Comparison of ENCODE assay signal across 11 cellular contexts in genomic region chr7:149599636-149600206, GRCh38.
DNase-seq lines count a peak whose midpoint lies in the region; ATAC-seq and TF ChIP-seq lines count a peak whose summit lies in the region.
"Had no signal": no experiment of that assay in that cellular context is flagged by ENCODE, and none has a peak within 500 bp of the region (broad histone marks: within the 10 kb centered on the region; RNA-seq: fewer than 3 reads in every experiment).

No MANE protein-coding gene starts in this region.

- H3K27me3 Mint-ChIP-seq in MCF 10A (ENCODE audit: insufficient read depth, unreplicated experiment) = no peaks in the 10 kb centered on the region
- H3K27me3 Mint-ChIP-seq in T-helper 1 cell treated with Interleukin-12 subunit alpha and Interleukin-12 subunit beta and Interleukin-4 antibody, amounts not matched to agents 30 μg/mL and 1 μg/mL, for 36 hours (ENCODE audit: low read depth) = peaks cover 11% of the 10 kb centered on the region

- H3K36me3 ChIP-seq in breast epithelium (no peaks in the 10 kb centered on the region), thymus (ENCODE audit: control insufficient read depth, insufficient read depth) (peaks cover 40% of the 10 kb centered on the region), SJCRH30 (peaks cover 58% of the 10 kb centered on the region), suprapubic skin (peaks cover 48% of the 10 kb centered on the region)

- no peak overlapping the region for H3K4me3 Mint-ChIP-seq in MCF 10A (ENCODE audit: unreplicated experiment)
- peak overlapping the region; percentile 60 for H3K4me3 Mint-ChIP-seq in T-helper 1 cell treated with Interleukin-12 subunit alpha and Interleukin-12 subunit beta and Interleukin-4 antibody, amounts not matched to agents 30 μg/mL and 1 μg/mL, for 36 hours

- BruUV-seq in MCF 10A (replicated peaks; lab: Mats Ljungman, UMichigan) = no TSS peak

- no peaks in the 10 kb centered on the region for H3K9me3 Mint-ChIP-seq in MCF 10A (ENCODE audit: unreplicated experiment)
- H3K9me3 Mint-ChIP-seq in T-helper 1 cell treated with Interleukin-12 subunit alpha and Interleukin-12 subunit beta and Interleukin-4 antibody, amounts not matched to agents 30 μg/mL and 1 μg/mL, for 36 hours = no peaks in the 10 kb centered on the region

- 31% methylated on average over 7 of the region's 7 CpGs for WGBS in thymus
- WGBS in suprapubic skin = 84% methylated on average over 7 of the region's 7 CpGs

- intact Hi-C loops in MCF 10A (cut with micrococcal nuclease) = loop anchor here (5.0 kb wide), 2 partner anchors 102 to 287 kb away; partner anchors contain the start of gene ZNF746
- intact Hi-C loops in breast epithelium (cut with DNase I; ENCODE audit: low total_unique reads) = no loop called here

- TF ChIP-seq CTCF in MCF 10A (IDR thresholded peaks at IDR 0.05; ENCODE audit: unreplicated experiment) = no peak
- no peak for TF ChIP-seq CTCF in breast epithelium (IDR thresholded peaks at IDR 0.05)
- no peak for TF ChIP-seq CTCF in suprapubic skin (IDR thresholded peaks at IDR 0.05)

- H3K27ac ChIP-seq in breast epithelium (no peak overlapping the region), thymus (ENCODE audit: low read depth) (peak overlapping the region; percentile 37), SJCRH30 (no peak overlapping the region), suprapubic skin (no peak overlapping the region)
- H3K27ac ChIP-seq: esophagus squamous epithelium had no signal

- peak; percentile 28 for ATAC-seq in HG02870 (IDR thresholded peaks at IDR 0.05; ENCODE audit: unreplicated experiment)

- H3K4me1 ChIP-seq in breast epithelium (no peaks in the 10 kb centered on the region), thymus (ENCODE audit: control insufficient read depth, insufficient read depth, low read length) (peaks cover 11% of the 10 kb centered on the region), SJCRH30 (no peaks in the 10 kb centered on the region), suprapubic skin (peaks cover 5% of the 10 kb centered on the region)

- TF ChIP-seq POLR2A in breast epithelium (IDR thresholded peaks at IDR 0.05) = no peak
- no peak for TF ChIP-seq POLR2A in suprapubic skin (IDR thresholded peaks at IDR 0.05)

- H3K9me3 ChIP-seq in breast epithelium (no peaks in the 10 kb centered on the region), thymus (ENCODE audit: control insufficient read depth) (no peaks in the 10 kb centered on the region), SJCRH30 (replicated peaks) (no peaks in the 10 kb centered on the region), suprapubic skin (no peaks in the 10 kb centered on the region)
- H3K9me3 ChIP-seq: esophagus squamous epithelium, mucosa of descending colon had no signal

- CTCF ChIA-PET in MCF 10A (lab: Yijun Ruan, JAX) = interaction anchor here (0.7 to 1.4 kb wide), 4 partner anchors 8 to 404 kb away, joined by 3 read pairs; partner anchors contain the start of gene ZNF282

- TF ChIP-seq EP300 in suprapubic skin (IDR thresholded peaks at IDR 0.05) = no peak

- peak overlapping the region; percentile 73 for H3K27ac Mint-ChIP-seq in MCF 10A (ENCODE audit: low read depth, unreplicated experiment)
- peak overlapping the region; percentile 79 for H3K27ac Mint-ChIP-seq in T-helper 1 cell treated with Interleukin-12 subunit alpha and Interleukin-12 subunit beta and Interleukin-4 antibody, amounts not matched to agents 30 μg/mL and 1 μg/mL, for 36 hours

- POLR2A ChIA-PET in MCF 10A (lab: Yijun Ruan, JAX) = no interaction called here

- peaks cover 53% of the 10 kb centered on the region for H3K36me3 Mint-ChIP-seq in MCF 10A (ENCODE audit: insufficient read depth, unreplicated experiment)
- peaks cover 55% of the 10 kb centered on the region for H3K36me3 Mint-ChIP-seq in T-helper 1 cell treated with Interleukin-12 subunit alpha and Interleukin-12 subunit beta and Interleukin-4 antibody, amounts not matched to agents 30 μg/mL and 1 μg/mL, for 36 hours (ENCODE audit: low read depth)

- peaks cover 5% of the 10 kb centered on the region for H3K4me1 Mint-ChIP-seq in MCF 10A (ENCODE audit: insufficient read depth, unreplicated experiment)
- H3K4me1 Mint-ChIP-seq in T-helper 1 cell treated with Interleukin-12 subunit alpha and Interleukin-12 subunit beta and Interleukin-4 antibody, amounts not matched to agents 30 μg/mL and 1 μg/mL, for 36 hours (ENCODE audit: low read depth) = peaks cover 24% of the 10 kb centered on the region

- H3K4me3 ChIP-seq in breast epithelium (no peak overlapping the region), thymus (ENCODE audit: low read length) (no peak overlapping the region), SJCRH30 (no peak overlapping the region), suprapubic skin (no peak overlapping the region)
- H3K4me3 ChIP-seq: esophagus squamous epithelium, mucosa of descending colon had no signal

- no peak for DNase-seq in MCF 10A (ENCODE audit: unreplicated experiment)
- no peak for DNase-seq in breast epithelium (ENCODE audit: low spot score in 2 of 2)
- DNase-seq in SJCRH30 = no peak
- DNase-seq in T-helper 9 cell = no peak
- no peak for DNase-seq in suprapubic skin (ENCODE audit: low spot score in 2 of 2)
- DNase-seq: esophagus squamous epithelium, GOT3 had no signal

- no peaks in the 10 kb centered on the region for H3K27me3 ChIP-seq in breast epithelium
- no peaks in the 10 kb centered on the region for H3K27me3 ChIP-seq in thymus (ENCODE audit: control insufficient read depth, insufficient read depth)
- H3K27me3 ChIP-seq in SJCRH30 = no peaks in the 10 kb centered on the region
- no peaks in the 10 kb centered on the region for H3K27me3 ChIP-seq in suprapubic skin
- H3K27me3 ChIP-seq: esophagus squamous epithelium had no signal
